30 cellular contexts compared by ENCODE assay signal in genomic region chr15:83999396-84000120, GRCh38.
DNase-seq lines count a peak whose midpoint lies in the region; ATAC-seq, FAIRE-seq and TF ChIP-seq lines count a peak whose summit lies in the region.
"Had no signal": no experiment of that assay in that cellular context is flagged by ENCODE, and none has a peak within 500 bp of the region (broad histone marks: within the 10 kb centered on the region; RNA-seq: fewer than 3 reads in every experiment).

No MANE protein-coding gene starts in this region.

- peak overlapping the region; percentile 18 for H2AFZ ChIP-seq in mammary epithelial cell (ENCODE audit: low read depth, low read length)

- no peak overlapping the region for H3K9ac ChIP-seq in mammary epithelial cell (ENCODE audit: insufficient read depth, low read length)

- no peaks in the 10 kb centered on the region for H3K79me2 ChIP-seq in mammary epithelial cell (ENCODE audit: insufficient read depth, low read length)

- CTCF ChIA-PET in mammary epithelial cell (lab: Charles Lee; ENCODE audit: low non-redundant PET) = no interaction called here

- ATAC-seq in GM18517 (IDR thresholded peaks at IDR 0.05; ENCODE audit: unreplicated experiment) = no peak
- ATAC-seq: activated CD4-positive, alpha-beta T cell treated with anti-CD3 and anti-CD28 coated beads for 36 hours; K562; T-cell had no signal

- peak overlapping the region; percentile 28 for H3K4me2 ChIP-seq in mammary epithelial cell (ENCODE audit: insufficient read depth, low read depth, low read length)

- TF ChIP-seq CTCF in mammary epithelial cell (conservative IDR thresholded peaks at IDR 0.05 in 1 of 2, IDR thresholded peaks at IDR 0.05 in 1 of 2; ENCODE audit: extremely low read depth in 1 of 2, insufficient read depth in 1 of 2, low read depth in 1 of 2, low read length in 2 of 2) = no peak
- TF ChIP-seq CTCF in breast epithelium (IDR thresholded peaks at IDR 0.05) = no peak

- peak; percentile 20 for FAIRE-seq in urothelium cell line (lab: Jason Lieb, UNC)
- FAIRE-seq: frontal cortex, GM12891, K562 had no signal

- in situ Hi-C loops in mammary epithelial cell (cut with MboI; ENCODE audit: low sequenced_read_pairs in 2 of 2) = no loop called here

- intact Hi-C loops in mammary epithelial cell (cut with micrococcal nuclease) (no loop called here), breast epithelium (cut with DNase I; ENCODE audit: low total_unique reads) (no loop called here)

- dilution Hi-C loops in mammary epithelial cell (cut with HindIII; ENCODE audit: low sequenced_read_pairs) = loop anchor here (25.0 kb wide), 1 partner anchor 1412 kb away; no protein-coding TSS in a partner anchor

- 70% methylated on average over 6 of the region's 6 CpGs for WGBS in mammary epithelial cell (ENCODE audit: low coverage, missing lambda C conversion rate)

- H3K9me3 ChIP-seq in mammary epithelial cell (replicated peaks; ENCODE audit: insufficient read depth, low read length) (no peaks in the 10 kb centered on the region), breast epithelium (no peaks in the 10 kb centered on the region)

- DNase-seq in mammary epithelial cell (peak; percentile 63), breast epithelium (ENCODE audit: low spot score in 2 of 2) (no peak), astrocyte of the hippocampus (ENCODE audit: low read depth, low spot score) (peak; percentile 60), kidney tubule cell (ENCODE audit: low spot score) (peak; percentile 79), urothelium cell line (ENCODE audit: low spot score) (peak; percentile 44), H7 (no peak), NCI-H748 (lab: John Stamatoyannopoulos, UW; ENCODE audit: unreplicated experiment) (no peak)
- DNase-seq: activated CD4-positive, alpha-beta T cell treated with anti-CD3 and anti-CD28 coated beads for 36 hours; activated CD8-positive, alpha-beta memory T cell treated with anti-CD3 and anti-CD28 coated beads for 24 hours; activated naive CD4-positive, alpha-beta T cell; activated T-cell treated with anti-CD3 and anti-CD28 coated beads, Interleukin-2, amount 50 U/mL, for 24 hours; AML-193; amygdala; caudate nucleus; CD8-positive, alpha-beta memory T cell; DMS79 treated with DMSO at 0.1 percent for 48 hours; dorsolateral prefrontal cortex; hippocampal formation; NCI-H1694; nucleus accumbens; OCI-M1; SHP77 treated with DMSO at 0.1 percent for 48 hours; T-cell; trophoblast cell had no signal

- H3K4me3 ChIP-seq in mammary epithelial cell (replicated peaks in 1 of 3; ENCODE audit: insufficient read depth in 1 of 3, low read depth in 2 of 3, low read length in 3 of 3) (no peak overlapping the region), breast epithelium (no peak overlapping the region), H7 (ENCODE audit: insufficient read depth, low read depth, low read length) (no peak overlapping the region)
- H3K4me3 ChIP-seq: dorsolateral prefrontal cortex, K562, lung had no signal

- H3K27ac ChIP-seq in mammary epithelial cell (ENCODE audit: insufficient read depth, low read depth, low read length) (peak overlapping the region; percentile 14), breast epithelium (no peak overlapping the region)
- H3K27ac ChIP-seq: 22Rv1, dorsolateral prefrontal cortex had no signal

- BruUV-seq in mammary epithelial cell (replicated peaks; lab: Mats Ljungman, UMichigan) = no TSS peak

- H3K36me3 ChIP-seq in mammary epithelial cell (ENCODE audit: insufficient read depth, low read length) (no peaks in the 10 kb centered on the region), breast epithelium (no peaks in the 10 kb centered on the region), H7 (replicated peaks; ENCODE audit: control insufficient read depth, insufficient read depth, low read length) (no peaks in the 10 kb centered on the region)

- TF ChIP-seq POLR2A in breast epithelium (IDR thresholded peaks at IDR 0.05) = no peak

- H4K20me1 ChIP-seq in mammary epithelial cell (ENCODE audit: insufficient read depth, low read length) = no peaks in the 10 kb centered on the region

- H3K27me3 ChIP-seq in mammary epithelial cell (ENCODE audit: insufficient read depth, low read length) (no peaks in the 10 kb centered on the region), breast epithelium (no peaks in the 10 kb centered on the region), H7 (ENCODE audit: control insufficient read depth, insufficient read depth, low read length) (no peaks in the 10 kb centered on the region)
- H3K27me3 ChIP-seq: dorsolateral prefrontal cortex had no signal

- H3K4me1 ChIP-seq in mammary epithelial cell (ENCODE audit: insufficient read depth, low read length) (peaks cover 14% of the 10 kb centered on the region), breast epithelium (no peaks in the 10 kb centered on the region)

Comparison
In these comparisons a context has a peak if more than half of its experiments do, and no peak if none do; other contexts are left out.
1. DNase-seq: peak in mammary epithelial cell (single experiment), astrocyte of the hippocampus (single experiment), kidney tubule cell (single experiment) and urothelium cell line (single experiment); none in breast epithelium (0 of 2), H7 (single experiment) and NCI-H748 (single experiment).